In the genomic region with DNA sequence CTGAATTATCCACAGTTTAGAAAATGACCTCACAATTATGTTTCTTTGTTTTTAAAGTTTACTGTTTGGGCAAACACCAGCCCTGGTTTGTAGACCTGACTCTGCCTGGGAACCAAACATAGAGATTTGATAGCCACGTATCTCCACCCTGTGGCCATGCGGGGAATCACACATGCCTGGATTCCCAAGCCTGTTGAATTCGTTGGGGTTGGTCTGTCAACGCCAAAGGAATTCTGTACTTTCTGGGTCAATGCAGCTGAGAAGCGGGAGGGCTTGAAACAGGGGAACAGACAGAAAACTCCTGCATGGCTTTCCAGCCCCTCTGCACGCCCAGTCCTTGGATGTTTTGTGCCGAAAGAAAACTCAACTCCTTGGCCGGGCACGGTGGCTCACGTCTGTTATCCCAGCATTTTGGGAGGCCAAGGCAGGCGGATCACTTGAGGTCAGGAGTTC, we compare ENCODE assay signal across 8 cellular contexts. TPM values are rescaled to one million over a fixed set of nuclear protein-coding genes. Genes with fewer than 3 reads are reported as not detected.
DNase-seq lines count a peak whose midpoint lies in the region; ATAC-seq and TF ChIP-seq lines count a peak whose summit lies in the region.

No MANE protein-coding gene starts in this region.

- intact Hi-C loops in sigmoid colon (cut with DNase I), result no loop called here

- no peaks in the 10 kb centered on the region for H3K79me2 ChIP-seq in hepatocyte

- DNase-seq in NCI-H2107 treated with DMSO at 0.1 percent for 48 hours (lab: John Stamatoyannopoulos, UW; ENCODE audit: unreplicated experiment) (peak; percentile 17), NCI-H2107 (lab: John Stamatoyannopoulos, UW) (no peak), NB4 (ENCODE audit: low read depth) (peak; percentile 75), T-helper 9 cell (peak; percentile 58), astrocyte of the hippocampus (ENCODE audit: low read depth, low spot score) (peak; percentile 77), hepatocyte (ENCODE audit: low spot score) (peak; percentile 83), sigmoid colon (peak; percentile 81)

- H4K20me1 ChIP-seq in hepatocyte (ENCODE audit: insufficient read depth, poor library complexity, severe bottlenecking), result no peaks in the 10 kb centered on the region

- no peak for TF ChIP-seq EP300 in sigmoid colon (IDR thresholded peaks at IDR 0.05)

- H3K4me1 ChIP-seq in hepatocyte (ENCODE audit: insufficient read depth) (no peaks in the 10 kb centered on the region), sigmoid colon (no peaks in the 10 kb centered on the region)

- WGBS in hepatocyte (ENCODE audit: low lambda C conversion rate, missing lambda C conversion rate), result 41% methylated on average over 11 of the region's 11 CpGs
- 35 to 43% methylated on average over 11 of the region's 11 CpGs for WGBS in sigmoid colon, 2 donors

- TF ChIP-seq POLR2A in NB4 (IDR thresholded peaks at IDR 0.05; ENCODE audit: extremely low read depth, insufficient read length) (no peak), sigmoid colon (IDR thresholded peaks at IDR 0.05) (no peak)

- H3K9me2 ChIP-seq in hepatocyte (replicated peaks; ENCODE audit: insufficient read depth), result no peaks in the 10 kb centered on the region

- no peaks in the 10 kb centered on the region for H3K9me3 ChIP-seq in hepatocyte (ENCODE audit: low read depth)
- no peaks in the 10 kb centered on the region for H3K9me3 ChIP-seq in sigmoid colon

- no peak for ATAC-seq in GM21723 (IDR thresholded peaks at IDR 0.05; ENCODE audit: unreplicated experiment)

- TF ChIP-seq CTCF in NB4 (IDR thresholded peaks at IDR 0.05; ENCODE audit: low read depth, low read length) (peak; percentile 91), hepatocyte (IDR thresholded peaks at IDR 0.05; ENCODE audit: poor library complexity) (peak; percentile 83), sigmoid colon (IDR thresholded peaks at IDR 0.05) (peak; percentile 40 to 80 (median 77))

- no peak overlapping the region for H2AFZ ChIP-seq in hepatocyte

- no peaks in the 10 kb centered on the region for H3K36me3 ChIP-seq in hepatocyte (replicated peaks; ENCODE audit: insufficient read depth, low read depth)
- no peaks in the 10 kb centered on the region for H3K36me3 ChIP-seq in sigmoid colon

- no peaks in the 10 kb centered on the region for H3K27me3 ChIP-seq in hepatocyte
- H3K27me3 ChIP-seq in sigmoid colon, result no peaks in the 10 kb centered on the region

- H3K4me2 ChIP-seq in hepatocyte, result no peak overlapping the region

- H3K4me3 ChIP-seq in NB4 (ENCODE audit: low read depth, low read length), result no peak overlapping the region
- H3K4me3 ChIP-seq in hepatocyte, result no peak overlapping the region
- no peak overlapping the region for H3K4me3 ChIP-seq in sigmoid colon

- H3K27ac ChIP-seq in hepatocyte (no peak overlapping the region), sigmoid colon (no peak overlapping the region)

RNA-seq across cellular contexts. Expression of a gene that starts 27.0 kb away (rescaled TPM):
- 0.20 and 1.1 TPM in 2 replicates for total RNA-seq in hepatocyte
- 0.22 and 0.47 TPM in 2 replicates for polyA plus RNA-seq in hepatocyte
- 1 to 10 TPM; 2.9 to 6.9 (median 3.3) TPM for total RNA-seq in sigmoid colon
- 10 to 100 TPM in 2 of 3 donors, 1 to 10 TPM in 1; 4.8 to 33.5 (median 10.9) TPM for polyA plus RNA-seq in sigmoid colon

RNA-seq across cellular contexts. Expression of a gene that starts 37.9 kb away (rescaled TPM):
- not detected in 2 replicates for total RNA-seq in hepatocyte
- not detected in 2 replicates for polyA plus RNA-seq in hepatocyte
- 1 to 10 TPM in 1 of 4 donors, under 1 TPM in 2, not detected in 1; 0.33 to 1.1 (median 0.55) TPM for total RNA-seq in sigmoid colon
- polyA plus RNA-seq in sigmoid colon, result under 1 TPM; 0.38 to 0.60 (median 0.46) TPM

RNA-seq across cellular contexts. Expression of a gene that starts 52.5 kb away (rescaled TPM):
- total RNA-seq in hepatocyte (0.43 TPM in 1 of 2 replicates, not detected in the other), sigmoid colon (1 to 10 TPM in 1 of 4 donors, under 1 TPM in 2, not detected in 1; 0.36 to 3.3 (median 0.83) TPM)
- polyA plus RNA-seq in hepatocyte (0.47 and 0.96 TPM in 2 replicates), sigmoid colon (1 to 10 TPM in 2 of 3 donors, not detected in 1; 1.1 to 1.2 TPM)
